1 cellular context compared by ENCODE assay signal in the genomic region with DNA sequence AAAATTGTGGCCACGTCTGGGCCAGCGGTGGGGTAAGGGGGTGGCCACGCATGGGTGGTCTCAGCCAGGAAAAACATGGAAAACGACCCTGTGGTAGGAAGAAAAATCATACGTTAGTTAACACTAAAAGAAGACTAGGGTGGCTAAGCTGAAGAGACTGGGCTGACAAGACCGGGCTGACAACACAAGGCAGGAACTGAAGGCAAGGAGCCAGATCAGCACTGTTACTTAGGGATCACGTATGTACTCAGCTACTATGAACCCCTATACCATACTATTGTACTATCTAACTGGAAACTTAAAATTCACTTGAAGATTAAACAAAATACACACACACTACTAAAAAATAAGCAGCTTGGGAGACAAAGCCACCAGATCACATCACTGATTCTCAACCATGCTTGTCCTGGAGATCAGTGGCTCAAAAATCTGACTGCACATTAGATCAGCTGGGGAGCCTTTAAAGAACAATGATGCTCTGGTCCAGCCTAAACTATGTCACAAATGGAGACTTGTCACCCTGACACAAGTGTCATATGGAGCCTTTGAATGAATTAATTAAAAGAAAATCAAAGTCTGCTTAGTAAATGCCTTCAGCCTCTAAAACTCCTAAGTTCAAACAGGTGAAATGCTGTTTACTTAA.
TF ChIP-seq lines count a peak whose summit lies in the region.

No MANE protein-coding gene starts in this region.

TF ChIP-seq in GM23338, 12 proteins besides CTCF, POLR2A, EP300 and RAD21:
- TF ChIP-seq NANOG (IDR thresholded peaks at IDR 0.05; ENCODE audit: borderline replicate concordance) (no peak), ZNF331 (CRISPR knock-in tag; IDR thresholded peaks at IDR 0.05; ENCODE audit: low read depth) (no peak), ZNF114 (CRISPR knock-in tag; IDR thresholded peaks at IDR 0.05) (no peak), CREB1 (CRISPR knock-in tag; IDR thresholded peaks at IDR 0.05; ENCODE audit: low read depth) (no peak), EZH2 (IDR thresholded peaks at IDR 0.05; ENCODE audit: low read depth, unreplicated experiment) (no peak), JUNB (IDR thresholded peaks at IDR 0.05; ENCODE audit: unreplicated experiment) (no peak), POLR2AphosphoS5 (IDR thresholded peaks at IDR 0.05; ENCODE audit: low read depth) (no peak), STAT1 (IDR thresholded peaks at IDR 0.05; ENCODE audit: unreplicated experiment) (no peak), EZH2phosphoT487 (IDR thresholded peaks at IDR 0.05; ENCODE audit: unreplicated experiment) (no peak)
- TF ChIP-seq, protein P1, sequence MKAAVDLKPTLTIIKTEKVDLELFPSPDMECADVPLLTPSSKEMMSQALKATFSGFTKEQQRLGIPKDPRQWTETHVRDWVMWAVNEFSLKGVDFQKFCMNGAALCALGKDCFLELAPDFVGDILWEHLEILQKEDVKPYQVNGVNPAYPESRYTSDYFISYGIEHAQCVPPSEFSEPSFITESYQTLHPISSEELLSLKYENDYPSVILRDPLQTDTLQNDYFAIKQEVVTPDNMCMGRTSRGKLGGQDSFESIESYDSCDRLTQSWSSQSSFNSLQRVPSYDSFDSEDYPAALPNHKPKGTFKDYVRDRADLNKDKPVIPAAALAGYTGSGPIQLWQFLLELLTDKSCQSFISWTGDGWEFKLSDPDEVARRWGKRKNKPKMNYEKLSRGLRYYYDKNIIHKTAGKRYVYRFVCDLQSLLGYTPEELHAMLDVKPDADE (IDR thresholded peaks at IDR 0.05): no peak
- TF ChIP-seq, protein P2, sequence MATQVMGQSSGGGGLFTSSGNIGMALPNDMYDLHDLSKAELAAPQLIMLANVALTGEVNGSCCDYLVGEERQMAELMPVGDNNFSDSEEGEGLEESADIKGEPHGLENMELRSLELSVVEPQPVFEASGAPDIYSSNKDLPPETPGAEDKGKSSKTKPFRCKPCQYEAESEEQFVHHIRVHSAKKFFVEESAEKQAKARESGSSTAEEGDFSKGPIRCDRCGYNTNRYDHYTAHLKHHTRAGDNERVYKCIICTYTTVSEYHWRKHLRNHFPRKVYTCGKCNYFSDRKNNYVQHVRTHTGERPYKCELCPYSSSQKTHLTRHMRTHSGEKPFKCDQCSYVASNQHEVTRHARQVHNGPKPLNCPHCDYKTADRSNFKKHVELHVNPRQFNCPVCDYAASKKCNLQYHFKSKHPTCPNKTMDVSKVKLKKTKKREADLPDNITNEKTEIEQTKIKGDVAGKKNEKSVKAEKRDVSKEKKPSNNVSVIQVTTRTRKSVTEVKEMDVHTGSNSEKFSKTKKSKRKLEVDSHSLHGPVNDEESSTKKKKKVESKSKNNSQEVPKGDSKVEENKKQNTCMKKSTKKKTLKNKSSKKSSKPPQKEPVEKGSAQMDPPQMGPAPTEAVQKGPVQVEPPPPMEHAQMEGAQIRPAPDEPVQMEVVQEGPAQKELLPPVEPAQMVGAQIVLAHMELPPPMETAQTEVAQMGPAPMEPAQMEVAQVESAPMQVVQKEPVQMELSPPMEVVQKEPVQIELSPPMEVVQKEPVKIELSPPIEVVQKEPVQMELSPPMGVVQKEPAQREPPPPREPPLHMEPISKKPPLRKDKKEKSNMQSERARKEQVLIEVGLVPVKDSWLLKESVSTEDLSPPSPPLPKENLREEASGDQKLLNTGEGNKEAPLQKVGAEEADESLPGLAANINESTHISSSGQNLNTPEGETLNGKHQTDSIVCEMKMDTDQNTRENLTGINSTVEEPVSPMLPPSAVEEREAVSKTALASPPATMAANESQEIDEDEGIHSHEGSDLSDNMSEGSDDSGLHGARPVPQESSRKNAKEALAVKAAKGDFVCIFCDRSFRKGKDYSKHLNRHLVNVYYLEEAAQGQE (IDR thresholded peaks at IDR 0.05; ENCODE audit: unreplicated experiment): no peak
- TF ChIP-seq, protein P3, sequence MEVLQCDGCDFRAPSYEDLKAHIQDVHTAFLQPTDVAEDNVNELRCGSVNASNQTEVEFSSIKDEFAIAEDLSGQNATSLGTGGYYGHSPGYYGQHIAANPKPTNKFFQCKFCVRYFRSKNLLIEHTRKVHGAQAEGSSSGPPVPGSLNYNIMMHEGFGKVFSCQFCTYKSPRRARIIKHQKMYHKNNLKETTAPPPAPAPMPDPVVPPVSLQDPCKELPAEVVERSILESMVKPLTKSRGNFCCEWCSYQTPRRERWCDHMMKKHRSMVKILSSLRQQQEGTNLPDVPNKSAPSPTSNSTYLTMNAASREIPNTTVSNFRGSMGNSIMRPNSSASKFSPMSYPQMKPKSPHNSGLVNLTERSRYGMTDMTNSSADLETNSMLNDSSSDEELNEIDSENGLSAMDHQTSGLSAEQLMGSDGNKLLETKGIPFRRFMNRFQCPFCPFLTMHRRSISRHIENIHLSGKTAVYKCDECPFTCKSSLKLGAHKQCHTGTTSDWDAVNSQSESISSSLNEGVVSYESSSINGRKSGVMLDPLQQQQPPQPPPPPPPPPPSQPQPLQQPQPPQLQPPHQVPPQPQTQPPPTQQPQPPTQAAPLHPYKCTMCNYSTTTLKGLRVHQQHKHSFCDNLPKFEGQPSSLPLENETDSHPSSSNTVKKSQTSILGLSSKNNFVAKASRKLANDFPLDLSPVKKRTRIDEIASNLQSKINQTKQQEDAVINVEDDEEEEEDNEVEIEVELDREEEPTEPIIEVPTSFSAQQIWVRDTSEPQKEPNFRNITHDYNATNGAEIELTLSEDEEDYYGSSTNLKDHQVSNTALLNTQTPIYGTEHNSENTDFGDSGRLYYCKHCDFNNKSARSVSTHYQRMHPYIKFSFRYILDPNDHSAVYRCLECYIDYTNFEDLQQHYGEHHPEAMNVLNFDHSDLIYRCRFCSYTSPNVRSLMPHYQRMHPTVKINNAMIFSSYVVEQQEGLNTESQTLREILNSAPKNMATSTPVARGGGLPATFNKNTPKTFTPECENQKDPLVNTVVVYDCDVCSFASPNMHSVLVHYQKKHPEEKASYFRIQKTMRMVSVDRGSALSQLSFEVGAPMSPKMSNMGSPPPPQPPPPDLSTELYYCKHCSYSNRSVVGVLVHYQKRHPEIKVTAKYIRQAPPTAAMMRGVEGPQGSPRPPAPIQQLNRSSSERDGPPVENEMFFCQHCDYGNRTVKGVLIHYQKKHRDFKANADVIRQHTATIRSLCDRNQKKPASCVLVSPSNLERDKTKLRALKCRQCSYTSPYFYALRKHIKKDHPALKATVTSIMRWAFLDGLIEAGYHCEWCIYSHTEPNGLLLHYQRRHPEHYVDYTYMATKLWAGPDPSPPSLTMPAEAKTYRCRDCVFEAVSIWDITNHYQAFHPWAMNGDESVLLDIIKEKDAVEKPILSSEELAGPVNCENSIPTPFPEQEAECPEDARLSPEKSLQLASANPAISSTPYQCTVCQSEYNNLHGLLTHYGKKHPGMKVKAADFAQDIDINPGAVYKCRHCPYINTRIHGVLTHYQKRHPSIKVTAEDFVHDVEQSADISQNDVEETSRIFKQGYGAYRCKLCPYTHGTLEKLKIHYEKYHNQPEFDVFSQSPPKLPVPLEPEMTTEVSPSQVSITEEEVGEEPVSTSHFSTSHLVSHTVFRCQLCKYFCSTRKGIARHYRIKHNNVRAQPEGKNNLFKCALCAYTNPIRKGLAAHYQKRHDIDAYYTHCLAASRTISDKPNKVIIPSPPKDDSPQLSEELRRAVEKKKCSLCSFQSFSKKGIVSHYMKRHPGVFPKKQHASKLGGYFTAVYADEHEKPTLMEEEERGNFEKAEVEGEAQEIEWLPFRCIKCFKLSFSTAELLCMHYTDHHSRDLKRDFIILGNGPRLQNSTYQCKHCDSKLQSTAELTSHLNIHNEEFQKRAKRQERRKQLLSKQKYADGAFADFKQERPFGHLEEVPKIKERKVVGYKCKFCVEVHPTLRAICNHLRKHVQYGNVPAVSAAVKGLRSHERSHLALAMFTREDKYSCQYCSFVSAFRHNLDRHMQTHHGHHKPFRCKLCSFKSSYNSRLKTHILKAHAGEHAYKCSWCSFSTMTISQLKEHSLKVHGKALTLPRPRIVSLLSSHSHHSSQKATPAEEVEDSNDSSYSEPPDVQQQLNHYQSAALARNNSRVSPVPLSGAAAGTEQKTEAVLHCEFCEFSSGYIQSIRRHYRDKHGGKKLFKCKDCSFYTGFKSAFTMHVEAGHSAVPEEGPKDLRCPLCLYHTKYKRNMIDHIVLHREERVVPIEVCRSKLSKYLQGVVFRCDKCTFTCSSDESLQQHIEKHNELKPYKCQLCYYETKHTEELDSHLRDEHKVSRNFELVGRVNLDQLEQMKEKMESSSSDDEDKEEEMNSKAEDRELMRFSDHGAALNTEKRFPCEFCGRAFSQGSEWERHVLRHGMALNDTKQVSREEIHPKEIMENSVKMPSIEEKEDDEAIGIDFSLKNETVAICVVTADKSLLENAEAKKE (CRISPR knock-in tag; IDR thresholded peaks at IDR 0.05): no peak
